ENCODE assay signal across 8 cellular contexts in genomic region chr2:219245899-219246230, GRCh38. TPM values are rescaled to one million over a fixed set of nuclear protein-coding genes. Genes with fewer than 3 reads are reported as not detected.
DNase-seq lines count a peak whose midpoint lies in the region; ATAC-seq and TF ChIP-seq lines count a peak whose summit lies in the region.

No MANE protein-coding gene starts in this region.

- peak overlapping the region; percentile 88 for H3K27ac ChIP-seq in brain microvascular endothelial cell
- no peak overlapping the region for H3K27ac ChIP-seq in mesendoderm (ENCODE audit: low read depth, low read length)
- peak overlapping the region; percentile 94 for H3K27ac ChIP-seq in vagina

- peak overlapping the region; percentile 100 for H3K56ac ChIP-seq in mesendoderm (ENCODE audit: low read length)

- no peak overlapping the region for H4K5ac ChIP-seq in mesendoderm (ENCODE audit: low read length)

- peak; percentile 31 for DNase-seq in stimulated activated CD4-positive, alpha-beta T cell treated with anti-CD3 and anti-CD28 coated beads, Interleukin-15, amount 100 ng/mL, for 24 hours
- no peak for DNase-seq in stimulated activated CD4-positive, alpha-beta T cell treated with anti-CD3 and anti-CD28 coated beads, Interleukin-2, amount 100 ng/mL, for 48 hours
- DNase-seq in brain microvascular endothelial cell (no peak), mesendoderm (no peak), vagina (ENCODE audit: extremely low spot score in 2 of 2) (no peak), NCI-H2196 (lab: John Stamatoyannopoulos, UW; ENCODE audit: unreplicated experiment) (no peak), NOMO-1 treated with dmso at 0.1 percent for 144 hours (lab: John Stamatoyannopoulos, UW; ENCODE audit: unreplicated experiment) (no peak)

- no peaks in the 10 kb centered on the region for H3K9me3 ChIP-seq in vagina

- no peak overlapping the region for H2BK5ac ChIP-seq in mesendoderm (ENCODE audit: low read length)

- no peak overlapping the region for H4K8ac ChIP-seq in mesendoderm (ENCODE audit: low read depth, low read length)

- H3K27me3 ChIP-seq in brain microvascular endothelial cell (replicated peaks) (no peaks in the 10 kb centered on the region), mesendoderm (ENCODE audit: insufficient read depth, low read length, poor library complexity) (no peaks in the 10 kb centered on the region), vagina (no peaks in the 10 kb centered on the region)

- peak overlapping the region; percentile 78 for H3K4me2 ChIP-seq in mesendoderm (ENCODE audit: low read length)

- in situ Hi-C loops in brain microvascular endothelial cell (cut with HindIII; ENCODE audit: low pct_ligation_motif_present, low sequenced_read_pairs), result no loop called here

- no peak overlapping the region for H3K23ac ChIP-seq in mesendoderm (ENCODE audit: low read length)

- H3K79me1 ChIP-seq in mesendoderm (ENCODE audit: low read length), result peaks cover 7% of the 10 kb centered on the region

- ATAC-seq in GM18511 (IDR thresholded peaks at IDR 0.05; ENCODE audit: unreplicated experiment), result no peak

- no peak overlapping the region for H3K18ac ChIP-seq in mesendoderm (ENCODE audit: low read length)

- WGBS in mesendoderm (ENCODE audit: extremely low coverage, insufficient coverage, low lambda C conversion rate), result no CpG with 5 or more reads among the region's 10 CpGs

- TF ChIP-seq CTCF in brain microvascular endothelial cell (IDR thresholded peaks at IDR 0.05; ENCODE audit: low read depth, low read length, missing control alignments) (no peak), vagina (IDR thresholded peaks at IDR 0.05) (no peak)

- TF ChIP-seq POLR2A in vagina (IDR thresholded peaks at IDR 0.05), result no peak

- peak overlapping the region; percentile 99 for H3K9ac ChIP-seq in mesendoderm (ENCODE audit: low read length)

- H3K4ac ChIP-seq in mesendoderm (ENCODE audit: low read depth, low read length), result peak overlapping the region; percentile 59

- no peak overlapping the region for H2BK15ac ChIP-seq in mesendoderm (replicated peaks; ENCODE audit: low read depth)

- H2BK120ac ChIP-seq in mesendoderm (ENCODE audit: low read depth, low read length), result no peak overlapping the region

- H3K79me2 ChIP-seq in mesendoderm (ENCODE audit: control insufficient read depth, insufficient read depth, low read length), result no peaks in the 10 kb centered on the region

- H3K4me3 ChIP-seq in brain microvascular endothelial cell (ENCODE audit: low read depth, low read length), result peak overlapping the region; percentile 98
- peak overlapping the region; percentile 95 for H3K4me3 ChIP-seq in mesendoderm (ENCODE audit: low read length)
- H3K4me3 ChIP-seq in vagina, result peak overlapping the region; percentile 60 to 88

- H3K36me3 ChIP-seq in brain microvascular endothelial cell (replicated peaks) (peaks cover 5% of the 10 kb centered on the region), mesendoderm (ENCODE audit: control insufficient read depth, insufficient read depth, low read length) (no peaks in the 10 kb centered on the region), vagina (peaks cover 0 to 8% of the 10 kb centered on the region in 2 donors)

- H3K4me1 ChIP-seq in mesendoderm (ENCODE audit: control insufficient read depth, low read depth, low read length) (peaks cover 2% of the 10 kb centered on the region), vagina (peaks cover 65% of the 10 kb centered on the region)

- H2AK5ac ChIP-seq in mesendoderm (ENCODE audit: low read length), result peak overlapping the region; percentile 22

- intact Hi-C loops in vagina (cut with DNase I), result no loop called here

RNA-seq across cellular contexts. Expression of gene STK16, which starts 0.6 kb away (rescaled TPM):
- 9.0 TPM for polyA plus RNA-seq in mesendoderm (2013, experiment 1 of 2)
- 8.8 TPM for polyA plus RNA-seq in mesendoderm (2013, experiment 2 of 2)
- 12.8 TPM for total RNA-seq in vagina

RNA-seq across cellular contexts. Expression of gene GLB1L, which starts 0.6 kb away (rescaled TPM):
- 1.7 TPM for polyA plus RNA-seq in mesendoderm (2013, experiment 1 of 2)
- 1.2 TPM for polyA plus RNA-seq in mesendoderm (2013, experiment 2 of 2)
- 22.8 TPM for total RNA-seq in vagina

RNA-seq across cellular contexts. Expression of gene TUBA4B, which starts 7.2 kb away (rescaled TPM):
- 0.06 TPM for polyA plus RNA-seq in mesendoderm (2013, experiment 1 of 2)
- polyA plus RNA-seq in mesendoderm (2013, experiment 2 of 2), result 0.03 TPM
- not detected for total RNA-seq in vagina

RNA-seq across cellular contexts. Expression of gene TUBA4A, which starts 7.9 kb away (rescaled TPM):
- polyA plus RNA-seq in mesendoderm (2013, experiment 1 of 2), result 126 TPM
- polyA plus RNA-seq in mesendoderm (2013, experiment 2 of 2), result 132 TPM
- total RNA-seq in vagina, result 122 TPM

RNA-seq across cellular contexts. Expression of gene ANKZF1, which starts 16.3 kb away (rescaled TPM):
- 19.4 TPM for polyA plus RNA-seq in mesendoderm (2013, experiment 1 of 2)
- polyA plus RNA-seq in mesendoderm (2013, experiment 2 of 2), result 19.2 TPM
- 98.7 TPM for total RNA-seq in vagina
